ENCODE assay signal across 24 cellular contexts in genomic region chr17:73131993-73132595, GRCh38. TPM values are rescaled to one million over a fixed set of nuclear protein-coding genes. Genes with fewer than 3 reads are reported as not detected.
DNase-seq lines count a peak whose midpoint lies in the region; ATAC-seq, FAIRE-seq and TF ChIP-seq lines count a peak whose summit lies in the region.
"Had no signal": no experiment of that assay in that cellular context is flagged by ENCODE, and none has a peak within 500 bp of the region (broad histone marks: within the 10 kb centered on the region; RNA-seq: fewer than 3 reads in every experiment).

No MANE protein-coding gene starts in this region.

- CTCF ChIA-PET in A673 (lab: Charles Lee) (no interaction called here), H1 (lab: Charles Lee; ENCODE audit: partially characterized antibody) (interaction anchor here (1.5 to 2.5 kb wide), 3 partner anchors 10 to 406 kb away, joined by 3 to 14 read pairs (median 5); no protein-coding TSS in a partner anchor), mammary epithelial cell (lab: Charles Lee; ENCODE audit: low non-redundant PET) (no interaction called here)

- BruUV-seq in A673 (replicated peaks; lab: Mats Ljungman, UMichigan) (no TSS peak), mammary epithelial cell (replicated peaks; lab: Mats Ljungman, UMichigan) (no TSS peak)

- no peak overlapping the region for H3K23ac ChIP-seq in H1 (ENCODE audit: insufficient read length)

- H3K18ac ChIP-seq in H1 (ENCODE audit: extremely low read depth, low read length), result no peak overlapping the region

- H2AFZ ChIP-seq in H1 (ENCODE audit: low read length) (no peak overlapping the region), mammary epithelial cell (ENCODE audit: low read depth, low read length) (no peak overlapping the region)

- no peak for TF ChIP-seq POLR2A in H1 (IDR thresholded peaks at IDR 0.05; ENCODE audit: control extremely low read depth in 1 of 2, low read depth in 2 of 2, low read length in 2 of 2)

- H3K4me1 ChIP-seq in A673 (ENCODE audit: insufficient read depth, low read length, poor library complexity, severe bottlenecking), result peaks cover 5% of the 10 kb centered on the region
- H3K4me1 ChIP-seq in H1 (replicated peaks in 1 of 4; ENCODE audit: control insufficient read depth in 3 of 4, insufficient read depth in 4 of 4, low read length in 3 of 4), result peaks cover 0 to 4% (median 3%) of the 10 kb centered on the region in 4 experiments; a peak in 2 of 7 replicates
- H3K4me1 ChIP-seq in mammary epithelial cell (ENCODE audit: insufficient read depth, low read length), result no peaks in the 10 kb centered on the region
- H3K4me1 ChIP-seq: heart right ventricle, tibial artery had no signal

- ATAC-seq in GM21360 (IDR thresholded peaks at IDR 0.05; ENCODE audit: unreplicated experiment), result peak; percentile 54
- no peak for ATAC-seq in GM19452 (IDR thresholded peaks at IDR 0.05; ENCODE audit: unreplicated experiment)
- ATAC-seq: activated CD4-positive, alpha-beta T cell treated with anti-CD3 and anti-CD28 coated beads for 36 hours; heart right ventricle; naive thymus-derived CD8-positive, alpha-beta T cell; Panc1 had no signal

- peak overlapping the region in 1 of 2 experiments; percentile 29; a peak in 2 of 4 replicates for H3K4me2 ChIP-seq in H1 (ENCODE audit: insufficient read depth in 1 of 2, low read depth in 2 of 2, low read length in 2 of 2)
- no peak overlapping the region for H3K4me2 ChIP-seq in mammary epithelial cell (ENCODE audit: insufficient read depth, low read depth, low read length)
- H3K4me2 ChIP-seq: SK-N-SH had no signal

- TF ChIP-seq CTCF in A673 (conservative IDR thresholded peaks at IDR 0.05; ENCODE audit: low read depth, low read length) (no peak), H1 (IDR thresholded peaks at IDR 0.05; ENCODE audit: control extremely low read depth in 1 of 3, insufficient read depth in 1 of 3, low read depth in 1 of 3, low read length in 3 of 3) (no peak), mammary epithelial cell (conservative IDR thresholded peaks at IDR 0.05 in 1 of 2, IDR thresholded peaks at IDR 0.05 in 1 of 2; ENCODE audit: extremely low read depth in 1 of 2, insufficient read depth in 1 of 2, low read depth in 1 of 2, low read length in 2 of 2) (no peak)

- peak overlapping the region; percentile 20 for H4K91ac ChIP-seq in H1 (replicated peaks; ENCODE audit: insufficient read length, low read length)

- POLR2A ChIA-PET in A673 (lab: Charles Lee; ENCODE audit: low non-redundant PET) (no interaction called here), H1 (lab: Charles Lee; ENCODE audit: partially characterized antibody) (no interaction called here)

- no peaks in the 10 kb centered on the region for H3K36me3 ChIP-seq in A673 (ENCODE audit: insufficient read depth, low read length, poor library complexity, severe bottlenecking)
- no peaks in the 10 kb centered on the region for H3K36me3 ChIP-seq in H1 (ENCODE audit: control insufficient read depth in 2 of 4, insufficient read depth in 4 of 4, low read length in 3 of 4)
- H3K36me3 ChIP-seq in mammary epithelial cell (ENCODE audit: insufficient read depth, low read length), result no peaks in the 10 kb centered on the region
- H3K36me3 ChIP-seq: heart right ventricle, MG63, spleen, tibial artery had no signal

- H3K79me2 ChIP-seq in H1 (ENCODE audit: control insufficient read depth in 1 of 2, insufficient read depth in 2 of 2, low read length in 2 of 2), result no peaks in the 10 kb centered on the region
- no peaks in the 10 kb centered on the region for H3K79me2 ChIP-seq in mammary epithelial cell (ENCODE audit: insufficient read depth, low read length)

- H2BK15ac ChIP-seq in H1 (ENCODE audit: low read length), result no peak overlapping the region

- no peaks in the 10 kb centered on the region for H3K23me2 ChIP-seq in H1 (ENCODE audit: low read depth, low read length)

- H3K9ac ChIP-seq in H1 (replicated peaks in 1 of 4; ENCODE audit: extremely low read depth in 1 of 4, low read depth in 3 of 4, low read length in 3 of 4), result no peak overlapping the region
- H3K9ac ChIP-seq in mammary epithelial cell (ENCODE audit: insufficient read depth, low read length), result no peak overlapping the region
- H3K9ac ChIP-seq: SK-N-SH had no signal

- dilution Hi-C loops in mammary epithelial cell (cut with HindIII; ENCODE audit: low sequenced_read_pairs), result no loop called here

- H2BK20ac ChIP-seq in H1 (ENCODE audit: low read length), result no peak overlapping the region

- no peak for TF ChIP-seq EP300 in H1 (IDR thresholded peaks at IDR 0.05; ENCODE audit: borderline replicate concordance in 1 of 2, low read depth in 2 of 2, low read length in 2 of 2)

- WGBS in H1 (ENCODE audit: extremely low coverage in 1 of 2, insufficient coverage in 1 of 2, insufficient read length in 1 of 2, insufficient replicate concordance in 2 of 2, low coverage in 1 of 2, low lambda C conversion rate in 2 of 2, missing lambda C conversion rate in 1 of 2), 2 experiments, result 47% methylated on average over 12 of the region's 15 CpGs; no CpG with 5 or more reads in 1 of the 2 experiments
- 86% methylated on average over 10 of the region's 15 CpGs for WGBS in mammary epithelial cell (ENCODE audit: low coverage, missing lambda C conversion rate)

- H3K9me3 ChIP-seq in A673 (ENCODE audit: low read depth, low read length, poor library complexity, severe bottlenecking) (no peaks in the 10 kb centered on the region), H1 (ENCODE audit: insufficient read depth in 2 of 2, low read depth in 1 of 2, low read length in 1 of 2) (no peaks in the 10 kb centered on the region), mammary epithelial cell (replicated peaks; ENCODE audit: insufficient read depth, low read length) (no peaks in the 10 kb centered on the region)
- H3K9me3 ChIP-seq: heart right ventricle, MG63, SK-N-SH, spleen, tibial artery had no signal

- H3K4me3 ChIP-seq in A673 (ENCODE audit: low read depth, low read length, poor library complexity, severe bottlenecking) (no peak overlapping the region), H1 (ENCODE audit: extremely low read depth in 1 of 4, insufficient read depth in 2 of 4, low read depth in 3 of 4, low read length in 4 of 4) (no peak overlapping the region), mammary epithelial cell (replicated peaks in 1 of 3; ENCODE audit: insufficient read depth in 1 of 3, low read depth in 2 of 3, low read length in 3 of 3) (no peak overlapping the region)
- H3K4me3 ChIP-seq: heart right ventricle, MG63, spleen, tibial artery had no signal

- H2BK120ac ChIP-seq in H1 (replicated peaks; ENCODE audit: low read depth, low read length), result no peak overlapping the region

- H3K56ac ChIP-seq in H1 (replicated peaks; ENCODE audit: insufficient read length, low read depth, low read length), result no peak overlapping the region

- no peak for TF ChIP-seq RAD21 in H1 (IDR thresholded peaks at IDR 0.05 in 1 of 2, conservative IDR thresholded peaks at IDR 0.05 in 1 of 2; ENCODE audit: low read depth in 2 of 2, low read length in 2 of 2)

- H3K27ac ChIP-seq in A673 (ENCODE audit: low read depth, low read length, poor library complexity, severe bottlenecking), result no peak overlapping the region
- H3K27ac ChIP-seq in H1 (ENCODE audit: low read depth, low read length), result 0 out of 2 replicates have a peak overlapping the region, but pooled peaks have one; percentile 27
- H3K27ac ChIP-seq in mammary epithelial cell (ENCODE audit: insufficient read depth, low read depth, low read length), result no peak overlapping the region
- H3K27ac ChIP-seq: heart right ventricle, spleen, tibial artery had no signal

- peak; percentile 73 for DNase-seq in A673 (ENCODE audit: low spot score)
- DNase-seq in NAMALWA (ENCODE audit: low spot score), result peak; percentile 86
- DNase-seq in H1 (ENCODE audit: low read depth in 1 of 2, low spot score in 2 of 2), result no peak
- no peak for DNase-seq in stimulated activated CD4-positive, alpha-beta T cell treated with anti-CD3 and anti-CD28 coated beads, Interleukin-1b, Interleukin-23, amount 100 ng/mL, for 48 hours
- no peak for DNase-seq in mammary epithelial cell
- DNase-seq in hippocampal formation (lab: John Stamatoyannopoulos, UW), result no peak
- DNase-seq: activated CD4-positive, alpha-beta T cell treated with anti-CD3 and anti-CD28 coated beads for 36 hours; CD4-positive, CD25-positive, alpha-beta regulatory T cell; effector memory CD4-positive, alpha-beta T cell; H7; heart right ventricle; kidney; MG63; naive thymus-derived CD8-positive, alpha-beta T cell; NCI-H187 treated with DMSO at 0.1 percent for 48 hours; NCI-H510A; SK-N-SH; spleen; tibial artery had no signal

- no peak overlapping the region for H4K8ac ChIP-seq in H1 (ENCODE audit: extremely low read depth, insufficient read depth, low read length)

- H3K4ac ChIP-seq in H1 (replicated peaks; ENCODE audit: insufficient read length, low read depth, low read length), result no peak overlapping the region

- FAIRE-seq in H1 (lab: Jason Lieb, UNC), result no peak
- FAIRE-seq: kidney had no signal

- no peak overlapping the region for H2BK12ac ChIP-seq in H1 (ENCODE audit: low read depth, low read length)

- H3K27me3 ChIP-seq in A673 (replicated peaks; ENCODE audit: insufficient read depth, low read depth, low read length, poor library complexity) (no peaks in the 10 kb centered on the region), H1 (replicated peaks in 1 of 4; ENCODE audit: control insufficient read depth in 3 of 4, extremely low read depth in 1 of 4, insufficient read depth in 3 of 4, low read length in 3 of 4) (no peaks in the 10 kb centered on the region), mammary epithelial cell (ENCODE audit: insufficient read depth, low read length) (no peaks in the 10 kb centered on the region)
- H3K27me3 ChIP-seq: MG63, spleen, tibial artery had no signal

- no peaks in the 10 kb centered on the region for H4K20me1 ChIP-seq in H1 (replicated peaks in 1 of 2; ENCODE audit: control insufficient read depth in 1 of 2, insufficient read depth in 2 of 2, low read length in 2 of 2)
- H4K20me1 ChIP-seq in mammary epithelial cell (ENCODE audit: insufficient read depth, low read length), result no peaks in the 10 kb centered on the region

- H2BK5ac ChIP-seq in H1 (ENCODE audit: low read depth, low read length), result no peak overlapping the region

- no peaks in the 10 kb centered on the region for H3K79me1 ChIP-seq in H1 (ENCODE audit: low read depth, low read length)

- H3K14ac ChIP-seq in H1 (ENCODE audit: insufficient read length), result no peak overlapping the region

- no peak overlapping the region for H4K5ac ChIP-seq in H1 (ENCODE audit: insufficient read length, low read depth, low read length)

- in situ Hi-C loops in mammary epithelial cell (cut with MboI; ENCODE audit: low sequenced_read_pairs in 2 of 2), result no loop called here

- H2AK5ac ChIP-seq in H1 (ENCODE audit: low read depth, low read length), result no peak overlapping the region

- intact Hi-C loops in A673 (cut with micrococcal nuclease; ENCODE audit: unreplicated experiment) (no loop called here), mammary epithelial cell (cut with micrococcal nuclease) (no loop called here)

RNA-seq across cellular contexts. Expression of gene SSTR2, which starts 32.7 kb away (rescaled TPM):
- total RNA-seq in A673 (2021) (0.30 and 0.35 TPM in 2 replicates), mammary epithelial cell (not detected)
- total RNA-seq in H1 (2021; fragmentation: NEBNext Ultra II Directional; extraction: Animal tissue kit (Norgen Biotek cat#: 25700)), result 2.1 TPM in 2 replicates
- polyA plus RNA-seq in H1 (2011; rRNA removed) (1.7 and 3.9 TPM in 2 replicates), mammary epithelial cell (not detected)
- polyA plus RNA-seq in H1 (2011; cell fraction: cytosol; rRNA removed), result 1.8 TPM
- polyA plus RNA-seq in H1 (2011; cell fraction: nucleus; rRNA removed), result 2.2 TPM
- polyA plus RNA-seq in H1 (2012, experiment 1 of 2), result 2.5 to 3.1 TPM (median 2.8 TPM) in 4 replicates
- polyA plus RNA-seq in H1 (2012, experiment 2 of 2), result 1.5 TPM
- 1.4 TPM for polyA plus RNA-seq in H1 (2013, experiment 1 of 2)
- polyA plus RNA-seq in H1 (2013, experiment 2 of 2), result 1.4 TPM
- 5.1 and 10.7 TPM in 2 replicates for polyA minus RNA-seq in H1 (2011; rRNA and poly(A)+ RNA removed)
- 4.6 TPM for polyA minus RNA-seq in H1 (2011; cell fraction: cytosol; rRNA and poly(A)+ RNA removed)
- polyA minus RNA-seq in H1 (2011; cell fraction: nucleus; rRNA and poly(A)+ RNA removed), result 4.2 TPM
- polyA minus RNA-seq in mammary epithelial cell, result not detected
- total RNA-seq: fibroblast of lung; naive thymus-derived CD8-positive, alpha-beta T cell; pulmonary artery endothelial cell had no signal
- polyA plus RNA-seq: fibroblast of lung; naive thymus-derived CD8-positive, alpha-beta T cell had no signal

RNA-seq across cellular contexts. Expression of gene SLC39A11, which starts 39.6 kb away (rescaled TPM):
- total RNA-seq in A673 (2021) (18.6 and 23.6 TPM in 2 replicates), mammary epithelial cell (10 to 100 TPM; 20.0 to 24.8 TPM)
- 19.1 and 19.6 TPM in 2 replicates for total RNA-seq in H1 (2021; fragmentation: NEBNext Ultra II Directional; extraction: Animal tissue kit (Norgen Biotek cat#: 25700))
- polyA plus RNA-seq in H1 (2011; rRNA removed) (12.2 and 17.9 TPM in 2 replicates), mammary epithelial cell (7.6 TPM)
- 10.6 TPM for polyA plus RNA-seq in H1 (2011; cell fraction: cytosol; rRNA removed)
- 22.0 TPM for polyA plus RNA-seq in H1 (2011; cell fraction: nucleus; rRNA removed)
- polyA plus RNA-seq in H1 (2012, experiment 1 of 2), result 12.8 to 16.8 TPM (median 15.2 TPM) in 4 replicates
- polyA plus RNA-seq in H1 (2012, experiment 2 of 2), result 6.8 TPM
- 10.8 TPM for polyA plus RNA-seq in H1 (2013, experiment 1 of 2)
- polyA plus RNA-seq in H1 (2013, experiment 2 of 2), result 13.1 TPM
- polyA minus RNA-seq in H1 (2011; rRNA and poly(A)+ RNA removed), result 29.6 and 35.7 TPM in 2 replicates
- polyA minus RNA-seq in H1 (2011; cell fraction: cytosol; rRNA and poly(A)+ RNA removed), result 8.4 TPM
- 40.7 TPM for polyA minus RNA-seq in H1 (2011; cell fraction: nucleus; rRNA and poly(A)+ RNA removed)
- polyA minus RNA-seq in mammary epithelial cell, result 45.6 TPM

Comparison
In these comparisons a context has a peak if more than half of its experiments do, and no peak if none do; other contexts are left out.
1. DNase-seq: peak in A673 (single experiment) and NAMALWA (single experiment); none in H1 (0 of 2), stimulated activated CD4-positive, alpha-beta T cell treated with anti-CD3 and anti-CD28 coated beads, Interleukin-1b, Interleukin-23, amount 100 ng/mL, for 48 hours (single experiment), mammary epithelial cell (single experiment) and hippocampal formation (0 of 2).